In the genomic region with DNA sequence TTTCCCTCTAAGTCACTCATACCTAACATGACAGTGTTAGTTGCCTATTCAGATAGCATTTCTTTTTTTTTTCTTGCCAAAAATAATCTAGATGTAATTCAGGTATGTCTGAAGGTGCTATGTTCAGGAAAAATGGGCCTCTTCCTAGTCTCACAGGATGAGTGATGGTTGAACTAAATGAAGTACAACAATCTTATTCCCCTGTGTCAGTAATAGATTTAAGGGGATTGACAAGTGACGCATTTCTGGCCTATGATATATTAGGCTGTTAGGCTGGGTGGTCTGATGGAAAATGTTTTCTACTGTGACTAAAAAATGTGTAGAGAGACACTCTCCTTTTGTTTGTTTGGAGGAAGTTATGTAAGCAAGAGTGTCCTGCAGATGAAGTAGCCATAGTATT, we compare ENCODE assay signal across 30 cellular contexts.
"Had no signal": no experiment of that assay in that cellular context is flagged by ENCODE, and none has a peak within 500 bp of the region (broad histone marks: within the 10 kb centered on the region; RNA-seq: fewer than 3 reads in every experiment).

No MANE protein-coding gene starts in this region.

- H3K27me3 ChIP-seq: adrenal gland, ascending aorta, body of pancreas, brain microvascular endothelial cell, breast epithelium, cardiac muscle cell had no signal

- H3K36me3 ChIP-seq: adrenal gland, ascending aorta, brain microvascular endothelial cell, breast epithelium, cardiac muscle cell had no signal

- H3K27ac ChIP-seq: adrenal gland, ascending aorta, body of pancreas, brain microvascular endothelial cell, breast epithelium, cardiac muscle cell had no signal

- H3K4me1 ChIP-seq: adrenal gland, ascending aorta, body of pancreas, breast epithelium had no signal

- H3K9me3 ChIP-seq: adrenal gland, ascending aorta, body of pancreas, breast epithelium had no signal

- DNase-seq: activated effector memory CD4-positive, alpha-beta T cell treated with anti-CD3 and anti-CD28 coated beads, Interleukin-2, amount 50 U/mL, for 16 hours; activated effector memory CD4-positive, alpha-beta T cell treated with Interleukin-2 at 50 U/mL for 16 hours; activated gamma-delta T cell; activated gamma-delta T cell treated with Interleukin-2 at 50 U/mL for 16 hours; activated naive CD4-positive, alpha-beta T cell; activated naive CD4-positive, alpha-beta T cell treated with anti-CD3 and anti-CD28 coated beads for 36 hours; activated naive CD4-positive, alpha-beta T cell treated with anti-CD3 and anti-CD28 coated beads, Interleukin-2, amount 10 ng/mL, durations not matched to agents 7 days and 5 days; activated naive CD4-positive, alpha-beta T cell treated with anti-CD3 and anti-CD28 coated beads, Interleukin-2, amount 50 U/mL, for 16 hours; activated naive CD4-positive, alpha-beta T cell treated with Interleukin-2 at 50 U/mL for 16 hours; activated naive CD8-positive, alpha-beta T cell treated with anti-CD3 and anti-CD28 coated beads for 36 hours; activated naive CD8-positive, alpha-beta T cell treated with anti-CD3 and anti-CD28 coated beads, Interleukin-2, amount 10 ng/mL, durations not matched to agents 7 days and 5 days; activated naive CD8-positive, alpha-beta T cell treated with anti-CD3 and anti-CD28 coated beads, Interleukin-2, amount 50 U/mL, for 24 hours; activated T-cell treated with anti-CD3 and anti-CD28 coated beads, Interleukin-2, amount 50 U/mL, for 1 hour; activated T-cell treated with anti-CD3 and anti-CD28 coated beads, Interleukin-2, amount 50 U/mL, for 24 hours; activated T-cell treated with anti-CD3 and anti-CD28 coated beads, Interleukin-2, amount 50 U/mL, for 4 hours; activated T-cell treated with anti-CD3 and anti-CD28 coated beads, Interleukin-2, amount 50 U/mL, for 48 hours; activated T-cell treated with anti-CD3 and anti-CD28 coated beads, Interleukin-2, amount 50 U/mL, for 72 hours; adrenal gland; amniotic stem cell; amygdala; anterior cingulate cortex; aorta; body of pancreas; brain microvascular endothelial cell; caudate nucleus; central memory CD4-positive, alpha-beta T cell; cerebellar nuclear complex had no signal

- H3K4me3 ChIP-seq: adrenal gland, ascending aorta, body of pancreas, breast epithelium, cardiac muscle cell had no signal
